In genomic region chr10:104120061-104120460, GRCh38 we compare ENCODE assay signal across 8 cellular contexts. TPM values are rescaled to one million over a fixed set of nuclear protein-coding genes. Genes with fewer than 3 reads are reported as not detected.
DNase-seq lines count a peak whose midpoint lies in the region; ATAC-seq and TF ChIP-seq lines count a peak whose summit lies in the region.

No MANE protein-coding gene starts in this region.

- H3K27me3 Mint-ChIP-seq in Calu3 (ENCODE audit: unreplicated experiment) (no peaks in the 10 kb centered on the region), endothelial cell (ENCODE audit: unreplicated experiment) (peaks cover 8% of the 10 kb centered on the region), osteocyte (ENCODE audit: unreplicated experiment) (no peaks in the 10 kb centered on the region)

- intact Hi-C loops in Calu3 (cut with micrococcal nuclease; ENCODE audit: unreplicated experiment) = loop anchor here (5.0 kb wide), 2 partner anchors 38 to 87 kb away; no protein-coding TSS in a partner anchor

- no TSS peak for BruUV-seq in Calu3 (replicated peaks; lab: Mats Ljungman, UMichigan)

- peaks cover 37% of the 10 kb centered on the region for H3K4me1 Mint-ChIP-seq in Calu3 (ENCODE audit: low read depth, unreplicated experiment)
- H3K4me1 Mint-ChIP-seq in endothelial cell (ENCODE audit: unreplicated experiment) = peaks cover 19% of the 10 kb centered on the region
- peaks cover 25% of the 10 kb centered on the region for H3K4me1 Mint-ChIP-seq in osteocyte (ENCODE audit: unreplicated experiment)

- H3K9me3 Mint-ChIP-seq in Calu3 (ENCODE audit: low read depth, unreplicated experiment) (no peaks in the 10 kb centered on the region), endothelial cell (ENCODE audit: unreplicated experiment) (no peaks in the 10 kb centered on the region), osteocyte (ENCODE audit: unreplicated experiment) (no peaks in the 10 kb centered on the region)

- peak overlapping the region; percentile 94 for H3K27ac Mint-ChIP-seq in Calu3 (ENCODE audit: unreplicated experiment)
- peak overlapping the region; percentile 99 for H3K27ac Mint-ChIP-seq in endothelial cell (ENCODE audit: unreplicated experiment)
- H3K27ac Mint-ChIP-seq in osteocyte (ENCODE audit: unreplicated experiment) = peak overlapping the region; percentile 100

- H3K36me3 Mint-ChIP-seq in Calu3 (ENCODE audit: insufficient read depth, unreplicated experiment) = peaks cover 33% of the 10 kb centered on the region
- H3K36me3 Mint-ChIP-seq in endothelial cell (ENCODE audit: low read depth, unreplicated experiment) = no peaks in the 10 kb centered on the region
- peaks cover under 1% of the 10 kb centered on the region for H3K36me3 Mint-ChIP-seq in osteocyte (ENCODE audit: unreplicated experiment)

- H3K4me3 Mint-ChIP-seq in Calu3 (ENCODE audit: low read depth, unreplicated experiment) (no peak overlapping the region), endothelial cell (ENCODE audit: unreplicated experiment) (peak overlapping the region; percentile 92), osteocyte (ENCODE audit: unreplicated experiment) (peak overlapping the region; percentile 90)

- TF ChIP-seq CTCF in Calu3 (IDR thresholded peaks at IDR 0.05; ENCODE audit: unreplicated experiment) (no peak), endothelial cell (IDR thresholded peaks at IDR 0.05; ENCODE audit: unreplicated experiment) (no peak), osteocyte (IDR thresholded peaks at IDR 0.05) (no peak)

- DNase-seq in Calu3 (no peak), NCI-H69 (lab: John Stamatoyannopoulos, UW) (peak; percentile 8), endothelial cell (ENCODE audit: low spot score) (no peak), osteocyte (ENCODE audit: extremely low spot score, unreplicated experiment) (no peak), H4 (ENCODE audit: low spot score) (no peak), NCI-H1436 treated with DMSO at 0.1 percent for 48 hours (lab: John Stamatoyannopoulos, UW) (no peak)

- CTCF ChIA-PET in Calu3 (lab: Charles Lee) = no interaction called here

- no peak for ATAC-seq in activated CD4-positive, CD25-positive, alpha-beta regulatory T cell treated with anti-CD3 and anti-CD28 coated beads, Interleukin-2, amount 50 U/mL, for 24 hours
- no peak for ATAC-seq in GM18519 (IDR thresholded peaks at IDR 0.05; ENCODE audit: low FRiP score, unreplicated experiment)

RNA-seq across cellular contexts. Expression of gene SFR1, which starts 1.9 kb away (rescaled TPM):
- total RNA-seq in Calu3 (2022) (10.2 and 11.6 TPM in 2 replicates), endothelial cell (ENCODE audit: unreplicated experiment) (8.8 TPM), osteocyte (7.0 and 7.9 TPM in 2 replicates)
- total RNA-seq in H4 (2014; rRNA removed; shearing (Covaris generic)) = 8.9 and 9.3 TPM in 2 replicates

RNA-seq across cellular contexts. Expression of gene COL17A1, which starts 34.4 kb away (rescaled TPM):
- 0.73 and 1.0 TPM in 2 replicates for total RNA-seq in Calu3 (2022)
- total RNA-seq in endothelial cell (ENCODE audit: unreplicated experiment) = 4.2 TPM
- not detected in 2 replicates for total RNA-seq in osteocyte
- total RNA-seq in H4 (2014; rRNA removed; shearing (Covaris generic)) = not detected in 2 replicates
